Comparison of ENCODE assay signal across 8 cellular contexts in genomic region chr11:832529-833113, GRCh38. TPM values are rescaled to one million over a fixed set of nuclear protein-coding genes. Genes with fewer than 3 reads are reported as not detected.
DNase-seq lines count a peak whose midpoint lies in the region; ATAC-seq and TF ChIP-seq lines count a peak whose summit lies in the region.

Gene CD151, plus strand, starts transcription at chr11:832952. Its CDS starts 3,118 bp downstream, at chr11:836070.

- H3K9me3 ChIP-seq in endodermal cell (ENCODE audit: control insufficient read depth, low read length) = no peaks in the 10 kb centered on the region
- no peaks in the 10 kb centered on the region for H3K9me3 ChIP-seq in thoracic aorta

- peak within 1 kb of the TSS; percentile 68 for H3K9ac ChIP-seq in endodermal cell (ENCODE audit: extremely low read depth, low read length, poor library complexity, severe bottlenecking)

- peak within 1 kb of the TSS; percentile 59 for H3K4me3 Mint-ChIP-seq in endodermal cell

- H3K36me3 ChIP-seq in endodermal cell (ENCODE audit: control insufficient read depth, insufficient read depth, low read length) = peaks cover 13% of the 10 kb centered on the region
- peaks cover 15% of the 10 kb centered on the region for H3K36me3 ChIP-seq in thoracic aorta

- peak; percentile 50 for DNase-seq in AG10803 (ENCODE audit: low read depth)
- peak; percentile 66 for DNase-seq in LoVo (ENCODE audit: low spot score)
- peak; percentile 92 for DNase-seq in endodermal cell
- DNase-seq in mesenteric fat pad (ENCODE audit: low spot score) = no peak
- no peak for DNase-seq in thoracic aorta (ENCODE audit: low spot score)

- H3K36me3 Mint-ChIP-seq in endodermal cell (ENCODE audit: low read depth) = peaks cover 10% of the 10 kb centered on the region

- H3K27me3 ChIP-seq in endodermal cell (ENCODE audit: control insufficient read depth, insufficient read depth, low read length, poor library complexity, severe bottlenecking) (peaks cover 44% of the 10 kb centered on the region), thoracic aorta (replicated peaks; ENCODE audit: insufficient read depth) (no peaks in the 10 kb centered on the region)

- H3K9me3 Mint-ChIP-seq in endodermal cell = no peaks in the 10 kb centered on the region

- whole genome bisulfite sequencing in endodermal cell (ENCODE audit: insufficient coverage in 1 of 2, insufficient read length in 1 of 2), 2 experiments = 0% methylated on average over 3 to 51 of the region's 67 CpGs

- peaks cover 21% of the 10 kb centered on the region for H3K4me1 Mint-ChIP-seq in endodermal cell

- H3K4me1 ChIP-seq in endodermal cell (ENCODE audit: control insufficient read depth, insufficient read depth, low read length) = peaks cover 20% of the 10 kb centered on the region
- H3K4me1 ChIP-seq in thoracic aorta (ENCODE audit: control insufficient read depth in 1 of 2, low read depth in 2 of 2) = peaks cover 40 to 76% of the 10 kb centered on the region in 2 donors

- TF ChIP-seq CTCF in AG10803 (conservative IDR thresholded peaks at IDR 0.05; ENCODE audit: low read length) (no peak), endodermal cell (conservative IDR thresholded peaks at IDR 0.05) (peak; percentile 34), thoracic aorta (IDR thresholded peaks at IDR 0.05) (no peak)

- H3K27ac ChIP-seq in endodermal cell (ENCODE audit: low read depth, low read length) (no peak within 1 kb of the TSS), thoracic aorta (peak within 1 kb of the TSS; percentile 97 to 99)

- peak; percentile 50 to 62 for ATAC-seq in activated CD4-positive, CD25-positive, alpha-beta regulatory T cell treated with anti-CD3 and anti-CD28 coated beads, Interleukin-2, amount 50 U/mL, for 24 hours
- ATAC-seq in thoracic aorta (ENCODE audit: insufficient number of reproducible peaks, low FRiP score, low read depth) (no peak), HG03095 (IDR thresholded peaks at IDR 0.05; ENCODE audit: unreplicated experiment) (no peak)

- peak within 1 kb of the TSS; percentile 84 for H3K4me3 ChIP-seq in AG10803 (ENCODE audit: low read length)
- H3K4me3 ChIP-seq in endodermal cell (ENCODE audit: low read length) = peak within 1 kb of the TSS; percentile 86
- H3K4me3 ChIP-seq in thoracic aorta = peak within 1 kb of the TSS; percentile 94

- peak within 1 kb of the TSS; percentile 39 for H3K27ac Mint-ChIP-seq in endodermal cell

- peak; percentile 21 for TF ChIP-seq POLR2A in GM18526 (IDR thresholded peaks at IDR 0.05; ENCODE audit: extremely low read depth, insufficient read length)

- H3K27me3 Mint-ChIP-seq in endodermal cell (ENCODE audit: insufficient read depth) = peaks cover 46% of the 10 kb centered on the region

RNA-seq across cellular contexts. Expression of gene CD151, which starts in this region (rescaled TPM):
- total RNA-seq in endodermal cell (100 to 1,000 TPM; 139 to 165 TPM), mesenteric fat pad (776 TPM), thoracic aorta (1,000 to 10,000 TPM in 1 of 2 donors, 100 to 1,000 TPM in 1; 532 to 1,455 TPM)
- polyA plus RNA-seq in endodermal cell (2013, experiment 1 of 2) = 153 TPM
- 149 TPM for polyA plus RNA-seq in endodermal cell (2013, experiment 2 of 2)

Comparison
In these comparisons a context has a peak if more than half of its experiments do, and no peak if none do; other contexts are left out.
1. DNase-seq: peak in AG10803 (single experiment), LoVo (single experiment) and endodermal cell (single experiment); none in mesenteric fat pad (single experiment) and thoracic aorta (single experiment).
2. ATAC-seq: peak in activated CD4-positive, CD25-positive, alpha-beta regulatory T cell treated with anti-CD3 and anti-CD28 coated beads, Interleukin-2, amount 50 U/mL, for 24 hours (2 of 2); none in thoracic aorta (single experiment) and HG03095 (single experiment).
3. Peak in every context shown above with its lines, with median percentiles within 50 percentile points of each other: H3K4me3 ChIP-seq.